In genomic region chr13:64311948-64312347, GRCh38 we compare ENCODE assay signal across 31 cellular contexts.
"Had no signal": no experiment of that assay in that cellular context is flagged by ENCODE, and none has a peak within 500 bp of the region (broad histone marks: within the 10 kb centered on the region; RNA-seq: fewer than 3 reads in every experiment).

No MANE protein-coding gene starts in this region.

- H3K4me3 Mint-ChIP-seq: natural killer cell; nephron; neural progenitor cell; stimulated activated memory B cell treated with anti-CD40 and anti-IgM and Interleukin-4, amounts not matched to agents 10 μg/mL and 1 μg/mL and 100 μg/mL, for 72 hours; stimulated activated naive CD8-positive, alpha-beta T cell treated with anti-CD3 and anti-CD28 coated beads, Interleukin-15, amount 100 ng/mL, for 72 hours; type B pancreatic cell had no signal

- H3K27ac Mint-ChIP-seq: natural killer cell; nephron; neural progenitor cell; progenitor cell of endocrine pancreas; stimulated activated memory B cell treated with anti-CD40 and anti-IgM and Interleukin-4, amounts not matched to agents 10 μg/mL and 1 μg/mL and 100 μg/mL, for 72 hours; stimulated activated naive CD8-positive, alpha-beta T cell treated with anti-CD3 and anti-CD28 coated beads, Interleukin-15, amount 100 ng/mL, for 72 hours; type B pancreatic cell had no signal

- ATAC-seq: natural killer cell; psoas muscle; right cardiac atrium; sciatic nerve; stimulated activated memory B cell treated with anti-CD40 and anti-IgM and Interleukin-4, amounts not matched to agents 10 μg/mL and 1 μg/mL and 100 μg/mL, for 72 hours; stimulated activated naive CD8-positive, alpha-beta T cell treated with anti-CD3 and anti-CD28 coated beads, Interleukin-15, amount 100 ng/mL, for 72 hours; stimulated activated naive CD8-positive, alpha-beta T cell treated with anti-CD3 and anti-CD28 coated beads, Interleukin-15, Interleukin-2, amounts not matched to agents 100 U/mL and 50 U/mL, for 24 hours; upper lobe of right lung had no signal

- H3K27ac ChIP-seq: neural progenitor cell, ovary, parathyroid adenoma, psoas muscle, skin epidermis, spleen, suprapubic skin, testis, tibial artery, transverse colon, upper lobe of right lung, uterus had no signal

- H3K9me3 ChIP-seq: ovary, testis, tibial artery, uterus had no signal

- H3K27me3 ChIP-seq: neural progenitor cell, ovary, spleen, suprapubic skin, testis, tibial artery, transverse colon, upper lobe of right lung, uterus had no signal

- H3K79me2 ChIP-seq: parathyroid adenoma had no signal

- DNase-seq: natural killer cell; occipital lobe; ovary; posterior cingulate gyrus; psoas muscle; right cardiac atrium; spleen; stimulated activated CD4-positive, alpha-beta T cell treated with anti-CD3 and anti-CD28 coated beads, Interleukin-12 subunit alpha, Interleukin-12 subunit beta, amount 100 ng/mL, for 4 hours; stimulated activated CD4-positive, alpha-beta T cell treated with anti-CD3 and anti-CD28 coated beads, Interleukin-1b, Interleukin-23, amount 100 ng/mL, for 48 hours; stimulated activated CD4-positive, alpha-beta T cell treated with anti-CD3 and anti-CD28 coated beads, Interleukin-4, amount 100 ng/mL, for 1 hour; stimulated activated CD4-positive, alpha-beta T cell treated with anti-CD3 and anti-CD28 coated beads, Interleukin-4, amount 100 ng/mL, for 4 hours; stimulated activated CD8-positive, alpha-beta memory T cell treated with anti-CD3 and anti-CD28 coated beads, Interleukin-4, amount 100 ng/mL, for 48 hours; stimulated activated naive CD4-positive, alpha-beta T cell; stimulated activated naive CD8-positive, alpha-beta T cell treated with anti-CD3 and anti-CD28 coated beads, Interleukin-15, amount 100 ng/mL, for 72 hours; stimulated activated naive CD8-positive, alpha-beta T cell treated with anti-CD3 and anti-CD28 coated beads, Interleukin-15, Interleukin-2, amounts not matched to agents 100 U/mL and 50 U/mL, for 24 hours; substantia nigra; testis; tibial artery; transverse colon; upper lobe of right lung; uterus had no signal

- H2AFZ ChIP-seq: neural progenitor cell, parathyroid adenoma had no signal

- H3K9me3 Mint-ChIP-seq: nephron had no signal

- H3K36me3 ChIP-seq: neural progenitor cell, ovary, spleen, suprapubic skin, tibial artery, transverse colon, upper lobe of right lung had no signal

- H3K9ac ChIP-seq: neural progenitor cell, parathyroid adenoma had no signal

- H3K4me1 Mint-ChIP-seq: natural killer cell; neural progenitor cell; stimulated activated memory B cell treated with anti-CD40 and anti-IgM and Interleukin-4, amounts not matched to agents 10 μg/mL and 1 μg/mL and 100 μg/mL, for 72 hours; stimulated activated naive CD8-positive, alpha-beta T cell treated with anti-CD3 and anti-CD28 coated beads, Interleukin-15, amount 100 ng/mL, for 72 hours had no signal

- H3K36me3 Mint-ChIP-seq: neural progenitor cell; stimulated activated memory B cell treated with anti-CD40 and anti-IgM and Interleukin-4, amounts not matched to agents 10 μg/mL and 1 μg/mL and 100 μg/mL, for 72 hours; type B pancreatic cell had no signal

- H3K27me3 Mint-ChIP-seq: progenitor cell of endocrine pancreas; stimulated activated memory B cell treated with anti-CD40 and anti-IgM and Interleukin-4, amounts not matched to agents 10 μg/mL and 1 μg/mL and 100 μg/mL, for 72 hours; stimulated activated naive CD8-positive, alpha-beta T cell treated with anti-CD3 and anti-CD28 coated beads, Interleukin-15, amount 100 ng/mL, for 72 hours; type B pancreatic cell had no signal

- H3K4me1 ChIP-seq: neural progenitor cell, parathyroid adenoma, psoas muscle, spleen, suprapubic skin, testis, tibial artery, transverse colon, upper lobe of right lung, uterus had no signal

- H3K4me3 ChIP-seq: neural progenitor cell, ovary, psoas muscle, skin epidermis, smooth muscle cell, spleen, suprapubic skin, testis, tibial artery, transverse colon, upper lobe of right lung, uterus had no signal

- H3K4me2 ChIP-seq: neural progenitor cell, smooth muscle cell had no signal
